ENCODE assay signal across 8 cellular contexts in genomic region chr20:4592316-4593148, GRCh38.
DNase-seq lines count a peak whose midpoint lies in the region; ATAC-seq and TF ChIP-seq lines count a peak whose summit lies in the region.

No MANE protein-coding gene starts in this region.

- H3K4me1 ChIP-seq in GM23338 (ENCODE audit: insufficient read depth) (no peaks in the 10 kb centered on the region), OCI-LY1 (ENCODE audit: insufficient read depth, low read length, severe bottlenecking) (peaks cover 6% of the 10 kb centered on the region), neutrophil (ENCODE audit: control insufficient read depth in 1 of 2, insufficient read depth in 1 of 2, low read depth in 1 of 2, low read length in 1 of 2) (peaks cover 9 to 11% of the 10 kb centered on the region in 2 experiments), tibial artery (peaks cover 0 to 13% (median 11%) of the 10 kb centered on the region in 4 donors)

- H3K4me3 ChIP-seq in AG04449 (ENCODE audit: low read depth, low read length) (peak overlapping the region; percentile 57), GM23338 (peak overlapping the region; percentile 65), OCI-LY1 (ENCODE audit: low read depth, low read length, poor library complexity, severe bottlenecking) (no peak overlapping the region), fibroblast of pulmonary artery (replicated peaks; ENCODE audit: low read depth, low read length) (peak overlapping the region; percentile 46), neutrophil (ENCODE audit: low read depth in 1 of 2, low read length in 1 of 2) (no peak overlapping the region), tibial artery (peak overlapping the region; percentile 24 to 42)

- TF ChIP-seq CTCF in AG04449 (IDR thresholded peaks at IDR 0.05; ENCODE audit: insufficient read depth, low read length, missing control alignments) (peak; percentile 81), GM23338 (conservative IDR thresholded peaks at IDR 0.05; ENCODE audit: low read depth in 2 of 2) (peak; percentile 69 to 92), OCI-LY1 (IDR thresholded peaks at IDR 0.05; ENCODE audit: low read length) (peak; percentile 80), fibroblast of pulmonary artery (IDR thresholded peaks at IDR 0.05; ENCODE audit: low read length, missing control alignments) (peak; percentile 44), neutrophil (IDR thresholded peaks at IDR 0.05) (peak; percentile 73), tibial artery (IDR thresholded peaks at IDR 0.05) (peak; percentile 91 to 97)

- H3K27ac ChIP-seq in GM23338 (ENCODE audit: low read depth) (no peak overlapping the region), OCI-LY1 (ENCODE audit: low read depth, low read length, poor library complexity, severe bottlenecking) (no peak overlapping the region), neutrophil (no peak overlapping the region), tibial artery (no peak overlapping the region)

- peak overlapping the region; percentile 99 for H2AFZ ChIP-seq in GM23338
- no peak overlapping the region for H2AFZ ChIP-seq in OCI-LY1 (ENCODE audit: low read length)

- no peaks in the 10 kb centered on the region for H3F3A ChIP-seq in GM23338 (replicated peaks; ENCODE audit: low read depth)
- H3F3A ChIP-seq in OCI-LY1 (ENCODE audit: insufficient read depth, low read length) = no peaks in the 10 kb centered on the region

- POLR2A ChIA-PET in AG04449 (lab: Yijun Ruan, JAX) = no interaction called here

- no peaks in the 10 kb centered on the region for H3K36me3 ChIP-seq in GM23338 (ENCODE audit: insufficient read depth)
- H3K36me3 ChIP-seq in OCI-LY1 (ENCODE audit: insufficient read depth, low read length) = no peaks in the 10 kb centered on the region
- no peaks in the 10 kb centered on the region for H3K36me3 ChIP-seq in neutrophil
- no peaks in the 10 kb centered on the region for H3K36me3 ChIP-seq in tibial artery

- no peaks in the 10 kb centered on the region for H3K9me3 Mint-ChIP-seq in GM23338
- H3K9me3 Mint-ChIP-seq in activated T-cell treated with anti-CD3 and anti-CD28 coated beads, Interleukin-2, amount 50 U/mL, for 72 hours = no peaks in the 10 kb centered on the region

- no peaks in the 10 kb centered on the region for H3K79me2 ChIP-seq in GM23338 (replicated peaks; ENCODE audit: insufficient read depth)
- H3K79me2 ChIP-seq in OCI-LY1 (ENCODE audit: insufficient read depth, low read length) = no peaks in the 10 kb centered on the region

- CTCF ChIA-PET in AG04449 (lab: Yijun Ruan, JAX) = interaction anchor here (0.7 to 4.6 kb wide), 28 partner anchors 12 to 500 kb away, joined by 3 to 37 read pairs (median 4); no protein-coding TSS in a partner anchor

- no peak overlapping the region for H3K9ac ChIP-seq in OCI-LY1 (ENCODE audit: low read length)

- H3K27me3 ChIP-seq in GM23338 (ENCODE audit: insufficient read depth) (peaks cover 6% of the 10 kb centered on the region; the same call in 1 of the 2 replicates), OCI-LY1 (ENCODE audit: insufficient read depth, low read length) (peaks cover 5% of the 10 kb centered on the region; the same call in 1 of the 2 replicates), neutrophil (peaks cover 73% of the 10 kb centered on the region), tibial artery (peaks cover 0 to 5% of the 10 kb centered on the region in 2 donors)

- no peak overlapping the region for H3K27ac Mint-ChIP-seq in GM23338
- H3K27ac Mint-ChIP-seq in activated T-cell treated with anti-CD3 and anti-CD28 coated beads, Interleukin-2, amount 50 U/mL, for 72 hours = no peak overlapping the region

- ATAC-seq in GM23338 = peak; percentile 96
- ATAC-seq in activated T-cell treated with anti-CD3 and anti-CD28 coated beads, Interleukin-2, amount 50 U/mL, for 72 hours (replicated peaks in 1 of 2) = peak; percentile 92 to 93

- H3K27me3 Mint-ChIP-seq in GM23338 (ENCODE audit: insufficient read depth, low read depth, poor library complexity) = peaks cover 2% of the 10 kb centered on the region
- H3K27me3 Mint-ChIP-seq in activated T-cell treated with anti-CD3 and anti-CD28 coated beads, Interleukin-2, amount 50 U/mL, for 72 hours (ENCODE audit: low read depth) = peaks cover 8% of the 10 kb centered on the region

- H4K20me1 ChIP-seq in GM23338 (replicated peaks; ENCODE audit: insufficient read depth) = no peaks in the 10 kb centered on the region
- H4K20me1 ChIP-seq in OCI-LY1 (ENCODE audit: insufficient read depth, low read length) = no peaks in the 10 kb centered on the region

- peaks cover 5% of the 10 kb centered on the region; the same call in 2 of the 3 replicates for H3K4me1 Mint-ChIP-seq in GM23338
- peaks cover 11% of the 10 kb centered on the region for H3K4me1 Mint-ChIP-seq in activated T-cell treated with anti-CD3 and anti-CD28 coated beads, Interleukin-2, amount 50 U/mL, for 72 hours (ENCODE audit: low read depth)

- H3K4me2 ChIP-seq in GM23338 (peak overlapping the region; percentile 87), OCI-LY1 (ENCODE audit: low read length) (peak overlapping the region; percentile 27; the same call in 1 of the 2 replicates)

- no peaks in the 10 kb centered on the region for H3K9me3 ChIP-seq in OCI-LY1 (ENCODE audit: low read length)
- H3K9me3 ChIP-seq in neutrophil = no peaks in the 10 kb centered on the region
- H3K9me3 ChIP-seq in tibial artery = no peaks in the 10 kb centered on the region

- H3K4me3 Mint-ChIP-seq in GM23338 = peak overlapping the region; percentile 57
- H3K4me3 Mint-ChIP-seq in activated T-cell treated with anti-CD3 and anti-CD28 coated beads, Interleukin-2, amount 50 U/mL, for 72 hours = peak overlapping the region; percentile 65 to 80

- no peak for DNase-seq in AG04449 (ENCODE audit: low read depth, low spot score)
- peak; percentile 68 for DNase-seq in GM23338 (ENCODE audit: low spot score)
- peak; percentile 69 to 82 for DNase-seq in activated T-cell treated with anti-CD3 and anti-CD28 coated beads, Interleukin-2, amount 50 U/mL, for 72 hours
- DNase-seq in fibroblast of pulmonary artery (ENCODE audit: low read depth) = peak; percentile 28
- DNase-seq in tibial artery = no peak
- DNase-seq in NCI-H1092 (lab: John Stamatoyannopoulos, UW) = no peak

- H3K36me3 Mint-ChIP-seq in GM23338 (ENCODE audit: low read depth) = no peaks in the 10 kb centered on the region
- no peaks in the 10 kb centered on the region for H3K36me3 Mint-ChIP-seq in activated T-cell treated with anti-CD3 and anti-CD28 coated beads, Interleukin-2, amount 50 U/mL, for 72 hours (ENCODE audit: insufficient read depth in 2 of 2)

- H3K9me2 ChIP-seq in GM23338 (ENCODE audit: insufficient read depth) = no peaks in the 10 kb centered on the region
- H3K9me2 ChIP-seq in OCI-LY1 (ENCODE audit: low read depth, low read length) = no peaks in the 10 kb centered on the region

- intact Hi-C loops in tibial artery (cut with DNase I; ENCODE audit: low total_unique reads) = loop anchor here (10.0 kb wide), 1 partner anchor 488 kb away; no protein-coding TSS in a partner anchor

TF ChIP-seq in GM23338, 12 proteins besides CTCF, POLR2A, EP300 and RAD21:
- TF ChIP-seq ZNF114 (CRISPR knock-in tag; IDR thresholded peaks at IDR 0.05) = no peak
- TF ChIP-seq NANOG (IDR thresholded peaks at IDR 0.05; ENCODE audit: borderline replicate concordance) = no peak
- no peak for TF ChIP-seq EZH2phosphoT487 (IDR thresholded peaks at IDR 0.05; ENCODE audit: unreplicated experiment)
- TF ChIP-seq CREB1 (CRISPR knock-in tag; IDR thresholded peaks at IDR 0.05; ENCODE audit: low read depth) = peak; percentile 38; the same call in 1 of the 2 replicates
- no peak for TF ChIP-seq EZH2 (IDR thresholded peaks at IDR 0.05; ENCODE audit: low read depth, unreplicated experiment)

Comparison
In these comparisons a context has a peak if more than half of its experiments do, and no peak if none do; other contexts are left out.
1. DNase-seq: peak in GM23338 (single experiment), activated T-cell treated with anti-CD3 and anti-CD28 coated beads, Interleukin-2, amount 50 U/mL, for 72 hours (2 of 2) and fibroblast of pulmonary artery (single experiment); none in AG04449 (single experiment), tibial artery (0 of 2) and NCI-H1092 (single experiment).
2. H3K4me3 ChIP-seq: peak in AG04449 (single experiment), GM23338 (single experiment), fibroblast of pulmonary artery (single experiment) and tibial artery (2 of 2); none in OCI-LY1 (single experiment) and neutrophil (0 of 2).
3. CTCF ChIP-seq: peak in every context shown above with its lines; median percentile 94 in tibial artery; 81 in AG04449; 80 in GM23338; 80 in OCI-LY1; 73 in neutrophil; 44 in fibroblast of pulmonary artery.